Comparison of ENCODE assay signal across 2 cellular contexts in the genomic region with DNA sequence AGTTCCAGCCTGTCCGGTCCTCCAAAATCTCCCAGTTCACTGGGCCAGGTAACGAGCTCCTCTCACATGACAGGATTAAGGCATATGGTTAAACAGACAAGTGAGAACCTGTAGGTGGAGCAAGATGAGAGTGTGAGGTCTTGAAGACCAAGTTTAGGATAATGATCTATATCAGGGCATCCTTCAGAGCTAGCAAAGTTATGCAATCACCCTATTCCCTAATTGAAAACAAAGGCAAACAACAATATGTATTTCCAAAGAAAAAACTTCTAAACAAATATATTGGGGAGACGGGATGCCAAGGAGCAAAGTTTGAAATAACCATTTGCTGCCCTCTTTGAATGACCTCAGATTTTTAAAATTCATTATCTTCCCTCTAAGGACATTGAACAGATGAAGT.
TF ChIP-seq lines count a peak whose summit lies in the region.

No MANE protein-coding gene starts in this region.

TF ChIP-seq in HepG2, 621 proteins besides CTCF, POLR2A, EP300 and RAD21:
- TF ChIP-seq ZNF317 (CRISPR knock-in tag; IDR thresholded peaks at IDR 0.05) (no peak), CEBPB (IDR thresholded peaks at IDR 0.05; ENCODE audit: borderline replicate concordance, low read depth, low read length) (peak; percentile 70)

TF ChIP-seq in K562, 482 proteins besides CTCF, POLR2A, EP300 and RAD21:
- peak; percentile 33; the same call in 1 of the 2 replicates for TF ChIP-seq CEBPB (tag; IDR thresholded peaks at IDR 0.05)
- no peak for TF ChIP-seq MEF2D (tag; conservative IDR thresholded peaks at IDR 0.05; ENCODE audit: low read depth)
- no peak for TF ChIP-seq CEBPG (CRISPR knock-in tag; IDR thresholded peaks at IDR 0.05)
- peak in 1 of 2 experiments; percentile 47; a peak in 1 of 4 replicates for TF ChIP-seq CEBPG (tag; conservative IDR thresholded peaks at IDR 0.05 in 1 of 2, IDR thresholded peaks at IDR 0.05 in 1 of 2)
